16 cellular contexts compared by ENCODE assay signal in the genomic region with DNA sequence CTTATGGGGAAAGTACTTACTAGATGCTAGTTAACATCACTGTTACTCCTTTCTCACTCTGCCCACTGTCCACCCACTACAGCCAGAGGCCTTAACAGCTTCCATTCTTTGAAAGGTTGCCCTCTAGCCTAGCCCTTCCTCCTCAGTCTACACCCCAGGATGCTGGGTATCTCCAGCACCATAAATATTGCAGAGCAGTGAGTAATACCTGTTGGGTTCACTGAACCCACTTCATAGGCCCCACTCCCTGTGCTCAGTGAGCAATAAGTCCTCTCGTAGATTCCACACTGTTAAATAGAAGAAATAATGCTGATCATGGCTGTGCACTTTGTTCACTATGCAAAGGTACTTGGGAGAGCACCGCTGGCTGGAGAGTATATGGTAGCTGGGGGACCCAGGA.
DNase-seq lines count a peak whose midpoint lies in the region; ATAC-seq and TF ChIP-seq lines count a peak whose summit lies in the region.
"Had no signal": no experiment of that assay in that cellular context is flagged by ENCODE, and none has a peak within 500 bp of the region (broad histone marks: within the 10 kb centered on the region; RNA-seq: fewer than 3 reads in every experiment).

No MANE protein-coding gene starts in this region.

- no peak for DNase-seq in CD4-positive, alpha-beta memory T cell
- DNase-seq in caudate nucleus (lab: John Stamatoyannopoulos, UW) (no peak), neuronal stem cell (ENCODE audit: low spot score) (no peak), heart left ventricle (no peak), HAP-1 (ENCODE audit: low spot score in 2 of 2) (no peak), gastrocnemius medialis (no peak)
- DNase-seq: activated CD4-positive, alpha-beta T cell treated with anti-CD3 and anti-CD28 coated beads, Interleukin-2, amount 50 U/mL, for 4 hours; DMS53; effector CD4-positive, alpha-beta T cell; H7; NCI-H2171; retina; Right ventricle myocardium superior; upper lobe of right lung had no signal

- H3K4me2 ChIP-seq in neuronal stem cell (ENCODE audit: insufficient read depth, low read length, poor library complexity, severe bottlenecking), result no peak overlapping the region

- no peak overlapping the region for H3K9ac ChIP-seq in neuronal stem cell (ENCODE audit: low read depth, low read length, poor library complexity)

- no peak overlapping the region for H2BK120ac ChIP-seq in neuronal stem cell (ENCODE audit: low read depth, low read length)

- H3K9me3 Mint-ChIP-seq in CD4-positive, alpha-beta memory T cell, result no peaks in the 10 kb centered on the region
- H3K9me3 Mint-ChIP-seq in IgD-negative memory B cell, result peaks cover 1 to 3% (median 2%) of the 10 kb centered on the region in 3 donors

- CTCF ChIA-PET in CD4-positive, alpha-beta memory T cell (lab: Charles Lee; ENCODE audit: partially characterized antibody), result interaction anchor here (0.7 to 1.0 kb wide), 4 partner anchors 10 to 241 kb away, joined by 3 read pairs; no protein-coding TSS in a partner anchor

- H3K4me1 ChIP-seq in CD4-positive, alpha-beta memory T cell (ENCODE audit: insufficient read depth, low read length), result peaks cover 43% of the 10 kb centered on the region
- H3K4me1 ChIP-seq in neuronal stem cell (ENCODE audit: control insufficient read depth in 2 of 2, insufficient read depth in 1 of 2, low read depth in 1 of 2, low read length in 2 of 2) (peaks cover 10 to 12% of the 10 kb centered on the region in 2 donors), heart left ventricle (peaks cover 0 to 20% (median 0%) of the 10 kb centered on the region in 12 donors), HAP-1 (peaks cover 29% of the 10 kb centered on the region), gastrocnemius medialis (no peaks in the 10 kb centered on the region)

- no peak overlapping the region for H2BK15ac ChIP-seq in neuronal stem cell (ENCODE audit: low read length)

- ATAC-seq in heart left ventricle (no peak), HG03520 (IDR thresholded peaks at IDR 0.05; ENCODE audit: unreplicated experiment) (no peak), gastrocnemius medialis (no peak)
- ATAC-seq: upper lobe of right lung had no signal

- no peak overlapping the region for H2AK5ac ChIP-seq in neuronal stem cell (ENCODE audit: low read depth, low read length)

- no peak overlapping the region for H4K91ac ChIP-seq in neuronal stem cell (ENCODE audit: low read depth, low read length, poor library complexity)

- in situ Hi-C loops in HAP-1 (cut with MboI; ENCODE audit: low sequenced_read_pairs), result no loop called here
- in situ Hi-C loops in gastrocnemius medialis (cut with MboI; ENCODE audit: low sequenced_read_pairs in 4 of 4), result no loop called here

- H3K18ac ChIP-seq in neuronal stem cell (ENCODE audit: low read length), result peak overlapping the region; percentile 48

- H2BK12ac ChIP-seq in neuronal stem cell (ENCODE audit: low read length), result no peak overlapping the region

- peak overlapping the region in 6 of 8 donors; percentile 8 to 91 (median 30) for H3K4me3 Mint-ChIP-seq in CD4-positive, alpha-beta memory T cell
- peak overlapping the region in 3 of 4 donors; percentile 51 to 94 (median 75) for H3K4me3 Mint-ChIP-seq in IgD-negative memory B cell

- intact Hi-C loops in CD4-positive, alpha-beta memory T cell (cut with micrococcal nuclease), result loop anchor here (5.0 kb wide), 1 partner anchor 120 kb away; no protein-coding TSS in a partner anchor
- intact Hi-C loops in heart left ventricle (cut with DNase I) (no loop called here), gastrocnemius medialis (cut with DNase I; ENCODE audit: low total_unique reads) (no loop called here)

- H3K27ac Mint-ChIP-seq in CD4-positive, alpha-beta memory T cell, result peak overlapping the region in 3 of 7 donors; percentile 14 to 88 (median 15)
- H3K27ac Mint-ChIP-seq in IgD-negative memory B cell, result peak overlapping the region; percentile 96 to 99 (median 96)

- H3K27me3 ChIP-seq in CD4-positive, alpha-beta memory T cell (ENCODE audit: insufficient read depth, low read length), result no peaks in the 10 kb centered on the region
- H3K27me3 ChIP-seq in neuronal stem cell (ENCODE audit: control insufficient read depth in 3 of 3, insufficient read depth in 3 of 3, low read depth in 1 of 3, low read length in 3 of 3) (no peaks in the 10 kb centered on the region), heart left ventricle (peaks cover 0 to 5% (median 0%) of the 10 kb centered on the region in 9 donors), HAP-1 (ENCODE audit: low read depth) (no peaks in the 10 kb centered on the region), gastrocnemius medialis (no peaks in the 10 kb centered on the region)
- H3K27me3 ChIP-seq: upper lobe of right lung had no signal

- no peaks in the 10 kb centered on the region for H3K36me3 ChIP-seq in CD4-positive, alpha-beta memory T cell (ENCODE audit: insufficient read depth, low read length)
- H3K36me3 ChIP-seq in neuronal stem cell (replicated peaks in 1 of 2; ENCODE audit: control insufficient read depth in 2 of 2, insufficient read depth in 2 of 2, low read length in 2 of 2) (no peaks in the 10 kb centered on the region), heart left ventricle (no peaks in the 10 kb centered on the region), HAP-1 (replicated peaks) (no peaks in the 10 kb centered on the region), gastrocnemius medialis (no peaks in the 10 kb centered on the region)
- H3K36me3 ChIP-seq: upper lobe of right lung had no signal

- H2AFZ ChIP-seq in neuronal stem cell (ENCODE audit: low read length), result no peak overlapping the region

- H3K14ac ChIP-seq in neuronal stem cell (ENCODE audit: low read length), result no peak overlapping the region

- no peaks in the 10 kb centered on the region for H3K79me1 ChIP-seq in neuronal stem cell (ENCODE audit: low read depth, low read length)

- peaks cover 25 to 66% (median 39%) of the 10 kb centered on the region in 4 donors for H3K4me1 Mint-ChIP-seq in CD4-positive, alpha-beta memory T cell
- H3K4me1 Mint-ChIP-seq in IgD-negative memory B cell, result peaks cover 34 to 46% (median 39%) of the 10 kb centered on the region in 3 donors

- no peaks in the 10 kb centered on the region for H3K36me3 Mint-ChIP-seq in CD4-positive, alpha-beta memory T cell
- peaks cover 1% of the 10 kb centered on the region for H3K36me3 Mint-ChIP-seq in IgD-negative memory B cell

- no peak overlapping the region for H3K27ac ChIP-seq in CD4-positive, alpha-beta memory T cell (ENCODE audit: low read depth, low read length)
- H3K27ac ChIP-seq in caudate nucleus (ENCODE audit: low read depth, low read length) (peak overlapping the region; percentile 72), neuronal stem cell (replicated peaks; ENCODE audit: low read length) (no peak overlapping the region), heart left ventricle (no peak overlapping the region), gastrocnemius medialis (no peak overlapping the region)
- H3K27ac ChIP-seq: upper lobe of right lung had no signal

- H3K27me3 Mint-ChIP-seq in CD4-positive, alpha-beta memory T cell, result no peaks in the 10 kb centered on the region
- peaks cover 4% of the 10 kb centered on the region for H3K27me3 Mint-ChIP-seq in IgD-negative memory B cell

- POLR2A ChIA-PET in CD4-positive, alpha-beta memory T cell (lab: Charles Lee; ENCODE audit: partially characterized antibody), result interaction anchor here (0.6 to 5.0 kb wide), 7 partner anchors 9 to 132 kb away, joined by 3 to 44 read pairs (median 5); a partner anchor contains a TSS

- no peak overlapping the region for H2BK5ac ChIP-seq in neuronal stem cell (ENCODE audit: low read length)

- no peak overlapping the region for H4K8ac ChIP-seq in neuronal stem cell (ENCODE audit: low read depth, low read length)

- no peak overlapping the region for H3K4ac ChIP-seq in neuronal stem cell (ENCODE audit: low read length)

- no peaks in the 10 kb centered on the region for H3K9me3 ChIP-seq in CD4-positive, alpha-beta memory T cell (ENCODE audit: control insufficient read depth in 1 of 2, low read length in 2 of 2)
- H3K9me3 ChIP-seq in neuronal stem cell (replicated peaks in 1 of 2; ENCODE audit: control insufficient read depth in 2 of 2, insufficient read depth in 1 of 2, low read depth in 1 of 2, low read length in 2 of 2) (no peaks in the 10 kb centered on the region), heart left ventricle (no peaks in the 10 kb centered on the region), HAP-1 (no peaks in the 10 kb centered on the region), gastrocnemius medialis (no peaks in the 10 kb centered on the region)
- H3K9me3 ChIP-seq: upper lobe of right lung had no signal

- H3K4me3 ChIP-seq in CD4-positive, alpha-beta memory T cell (ENCODE audit: low read length in 2 of 2), result no peak overlapping the region
- H3K4me3 ChIP-seq in neuronal stem cell (ENCODE audit: low read length in 2 of 2) (no peak overlapping the region), heart left ventricle (no peak overlapping the region), HAP-1 (no peak overlapping the region), gastrocnemius medialis (no peak overlapping the region)
- H3K4me3 ChIP-seq: upper lobe of right lung had no signal

- no CpG with 5 or more reads among the region's 2 CpGs for WGBS in neuronal stem cell (ENCODE audit: extremely low coverage in 2 of 2, insufficient read length in 2 of 2, insufficient replicate concordance in 1 of 2), 2 donors
- 90 to 97% (median 97%) methylated on average over 2 of the region's 2 CpGs for WGBS in heart left ventricle, 4 donors

- H3K23ac ChIP-seq in neuronal stem cell (ENCODE audit: low read depth, low read length, poor library complexity), result no peak overlapping the region

- TF ChIP-seq CTCF in heart left ventricle (IDR thresholded peaks at IDR 0.05) (no peak), gastrocnemius medialis (IDR thresholded peaks at IDR 0.05 in 4 of 5, conservative IDR thresholded peaks at IDR 0.05 in 1 of 5) (no peak)

- TF ChIP-seq POLR2A in heart left ventricle (IDR thresholded peaks at IDR 0.05), result no peak
- TF ChIP-seq POLR2A in gastrocnemius medialis (IDR thresholded peaks at IDR 0.05), result no peak
